In the genomic region with DNA sequence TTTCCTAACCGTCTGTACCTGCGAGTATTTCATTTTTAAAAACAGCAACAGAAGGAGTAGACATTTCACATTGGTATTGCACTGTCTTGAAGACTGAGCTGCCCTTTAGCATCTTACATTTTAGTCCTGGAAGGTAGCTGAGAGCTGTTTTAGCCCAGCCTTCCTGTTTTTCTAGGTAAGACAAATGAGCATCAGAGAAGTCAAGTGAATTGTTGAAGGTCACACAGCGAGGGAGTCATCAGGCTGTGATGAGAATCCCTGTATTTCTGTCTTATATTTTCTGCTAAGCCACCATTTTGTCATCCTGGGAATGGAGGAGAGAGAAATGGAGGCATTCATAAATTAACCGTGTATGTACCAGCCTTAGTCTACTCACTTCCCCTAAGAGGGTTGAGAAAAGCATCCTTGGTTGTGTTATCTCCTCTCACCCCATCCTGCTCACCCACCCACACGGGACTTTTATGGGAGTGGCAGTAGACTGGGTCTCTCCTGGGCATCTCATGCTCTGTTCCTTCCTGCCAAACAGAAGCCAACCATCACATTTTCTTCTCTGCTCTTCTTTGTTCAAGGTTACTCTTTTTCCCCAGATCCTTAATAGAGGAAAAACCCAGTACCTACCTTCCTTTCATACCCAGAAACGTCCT, we compare ENCODE assay signal across 1 cellular context.
TF ChIP-seq lines count a peak whose summit lies in the region.

No MANE protein-coding gene starts in this region.

TF ChIP-seq in GM23338, 12 proteins besides CTCF, POLR2A, EP300 and RAD21 (continued from another document):
- TF ChIP-seq, protein P1, sequence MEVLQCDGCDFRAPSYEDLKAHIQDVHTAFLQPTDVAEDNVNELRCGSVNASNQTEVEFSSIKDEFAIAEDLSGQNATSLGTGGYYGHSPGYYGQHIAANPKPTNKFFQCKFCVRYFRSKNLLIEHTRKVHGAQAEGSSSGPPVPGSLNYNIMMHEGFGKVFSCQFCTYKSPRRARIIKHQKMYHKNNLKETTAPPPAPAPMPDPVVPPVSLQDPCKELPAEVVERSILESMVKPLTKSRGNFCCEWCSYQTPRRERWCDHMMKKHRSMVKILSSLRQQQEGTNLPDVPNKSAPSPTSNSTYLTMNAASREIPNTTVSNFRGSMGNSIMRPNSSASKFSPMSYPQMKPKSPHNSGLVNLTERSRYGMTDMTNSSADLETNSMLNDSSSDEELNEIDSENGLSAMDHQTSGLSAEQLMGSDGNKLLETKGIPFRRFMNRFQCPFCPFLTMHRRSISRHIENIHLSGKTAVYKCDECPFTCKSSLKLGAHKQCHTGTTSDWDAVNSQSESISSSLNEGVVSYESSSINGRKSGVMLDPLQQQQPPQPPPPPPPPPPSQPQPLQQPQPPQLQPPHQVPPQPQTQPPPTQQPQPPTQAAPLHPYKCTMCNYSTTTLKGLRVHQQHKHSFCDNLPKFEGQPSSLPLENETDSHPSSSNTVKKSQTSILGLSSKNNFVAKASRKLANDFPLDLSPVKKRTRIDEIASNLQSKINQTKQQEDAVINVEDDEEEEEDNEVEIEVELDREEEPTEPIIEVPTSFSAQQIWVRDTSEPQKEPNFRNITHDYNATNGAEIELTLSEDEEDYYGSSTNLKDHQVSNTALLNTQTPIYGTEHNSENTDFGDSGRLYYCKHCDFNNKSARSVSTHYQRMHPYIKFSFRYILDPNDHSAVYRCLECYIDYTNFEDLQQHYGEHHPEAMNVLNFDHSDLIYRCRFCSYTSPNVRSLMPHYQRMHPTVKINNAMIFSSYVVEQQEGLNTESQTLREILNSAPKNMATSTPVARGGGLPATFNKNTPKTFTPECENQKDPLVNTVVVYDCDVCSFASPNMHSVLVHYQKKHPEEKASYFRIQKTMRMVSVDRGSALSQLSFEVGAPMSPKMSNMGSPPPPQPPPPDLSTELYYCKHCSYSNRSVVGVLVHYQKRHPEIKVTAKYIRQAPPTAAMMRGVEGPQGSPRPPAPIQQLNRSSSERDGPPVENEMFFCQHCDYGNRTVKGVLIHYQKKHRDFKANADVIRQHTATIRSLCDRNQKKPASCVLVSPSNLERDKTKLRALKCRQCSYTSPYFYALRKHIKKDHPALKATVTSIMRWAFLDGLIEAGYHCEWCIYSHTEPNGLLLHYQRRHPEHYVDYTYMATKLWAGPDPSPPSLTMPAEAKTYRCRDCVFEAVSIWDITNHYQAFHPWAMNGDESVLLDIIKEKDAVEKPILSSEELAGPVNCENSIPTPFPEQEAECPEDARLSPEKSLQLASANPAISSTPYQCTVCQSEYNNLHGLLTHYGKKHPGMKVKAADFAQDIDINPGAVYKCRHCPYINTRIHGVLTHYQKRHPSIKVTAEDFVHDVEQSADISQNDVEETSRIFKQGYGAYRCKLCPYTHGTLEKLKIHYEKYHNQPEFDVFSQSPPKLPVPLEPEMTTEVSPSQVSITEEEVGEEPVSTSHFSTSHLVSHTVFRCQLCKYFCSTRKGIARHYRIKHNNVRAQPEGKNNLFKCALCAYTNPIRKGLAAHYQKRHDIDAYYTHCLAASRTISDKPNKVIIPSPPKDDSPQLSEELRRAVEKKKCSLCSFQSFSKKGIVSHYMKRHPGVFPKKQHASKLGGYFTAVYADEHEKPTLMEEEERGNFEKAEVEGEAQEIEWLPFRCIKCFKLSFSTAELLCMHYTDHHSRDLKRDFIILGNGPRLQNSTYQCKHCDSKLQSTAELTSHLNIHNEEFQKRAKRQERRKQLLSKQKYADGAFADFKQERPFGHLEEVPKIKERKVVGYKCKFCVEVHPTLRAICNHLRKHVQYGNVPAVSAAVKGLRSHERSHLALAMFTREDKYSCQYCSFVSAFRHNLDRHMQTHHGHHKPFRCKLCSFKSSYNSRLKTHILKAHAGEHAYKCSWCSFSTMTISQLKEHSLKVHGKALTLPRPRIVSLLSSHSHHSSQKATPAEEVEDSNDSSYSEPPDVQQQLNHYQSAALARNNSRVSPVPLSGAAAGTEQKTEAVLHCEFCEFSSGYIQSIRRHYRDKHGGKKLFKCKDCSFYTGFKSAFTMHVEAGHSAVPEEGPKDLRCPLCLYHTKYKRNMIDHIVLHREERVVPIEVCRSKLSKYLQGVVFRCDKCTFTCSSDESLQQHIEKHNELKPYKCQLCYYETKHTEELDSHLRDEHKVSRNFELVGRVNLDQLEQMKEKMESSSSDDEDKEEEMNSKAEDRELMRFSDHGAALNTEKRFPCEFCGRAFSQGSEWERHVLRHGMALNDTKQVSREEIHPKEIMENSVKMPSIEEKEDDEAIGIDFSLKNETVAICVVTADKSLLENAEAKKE (CRISPR knock-in tag; IDR thresholded peaks at IDR 0.05): no peak
- TF ChIP-seq EZH2 (IDR thresholded peaks at IDR 0.05; ENCODE audit: low read depth, unreplicated experiment) (no peak), EZH2phosphoT487 (IDR thresholded peaks at IDR 0.05; ENCODE audit: unreplicated experiment) (no peak), ZNF114 (CRISPR knock-in tag; IDR thresholded peaks at IDR 0.05) (no peak), JUNB (IDR thresholded peaks at IDR 0.05; ENCODE audit: unreplicated experiment) (no peak), STAT1 (IDR thresholded peaks at IDR 0.05; ENCODE audit: unreplicated experiment) (no peak)
- TF ChIP-seq, protein P2, sequence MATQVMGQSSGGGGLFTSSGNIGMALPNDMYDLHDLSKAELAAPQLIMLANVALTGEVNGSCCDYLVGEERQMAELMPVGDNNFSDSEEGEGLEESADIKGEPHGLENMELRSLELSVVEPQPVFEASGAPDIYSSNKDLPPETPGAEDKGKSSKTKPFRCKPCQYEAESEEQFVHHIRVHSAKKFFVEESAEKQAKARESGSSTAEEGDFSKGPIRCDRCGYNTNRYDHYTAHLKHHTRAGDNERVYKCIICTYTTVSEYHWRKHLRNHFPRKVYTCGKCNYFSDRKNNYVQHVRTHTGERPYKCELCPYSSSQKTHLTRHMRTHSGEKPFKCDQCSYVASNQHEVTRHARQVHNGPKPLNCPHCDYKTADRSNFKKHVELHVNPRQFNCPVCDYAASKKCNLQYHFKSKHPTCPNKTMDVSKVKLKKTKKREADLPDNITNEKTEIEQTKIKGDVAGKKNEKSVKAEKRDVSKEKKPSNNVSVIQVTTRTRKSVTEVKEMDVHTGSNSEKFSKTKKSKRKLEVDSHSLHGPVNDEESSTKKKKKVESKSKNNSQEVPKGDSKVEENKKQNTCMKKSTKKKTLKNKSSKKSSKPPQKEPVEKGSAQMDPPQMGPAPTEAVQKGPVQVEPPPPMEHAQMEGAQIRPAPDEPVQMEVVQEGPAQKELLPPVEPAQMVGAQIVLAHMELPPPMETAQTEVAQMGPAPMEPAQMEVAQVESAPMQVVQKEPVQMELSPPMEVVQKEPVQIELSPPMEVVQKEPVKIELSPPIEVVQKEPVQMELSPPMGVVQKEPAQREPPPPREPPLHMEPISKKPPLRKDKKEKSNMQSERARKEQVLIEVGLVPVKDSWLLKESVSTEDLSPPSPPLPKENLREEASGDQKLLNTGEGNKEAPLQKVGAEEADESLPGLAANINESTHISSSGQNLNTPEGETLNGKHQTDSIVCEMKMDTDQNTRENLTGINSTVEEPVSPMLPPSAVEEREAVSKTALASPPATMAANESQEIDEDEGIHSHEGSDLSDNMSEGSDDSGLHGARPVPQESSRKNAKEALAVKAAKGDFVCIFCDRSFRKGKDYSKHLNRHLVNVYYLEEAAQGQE (IDR thresholded peaks at IDR 0.05; ENCODE audit: unreplicated experiment): no peak
- TF ChIP-seq, protein P3, sequence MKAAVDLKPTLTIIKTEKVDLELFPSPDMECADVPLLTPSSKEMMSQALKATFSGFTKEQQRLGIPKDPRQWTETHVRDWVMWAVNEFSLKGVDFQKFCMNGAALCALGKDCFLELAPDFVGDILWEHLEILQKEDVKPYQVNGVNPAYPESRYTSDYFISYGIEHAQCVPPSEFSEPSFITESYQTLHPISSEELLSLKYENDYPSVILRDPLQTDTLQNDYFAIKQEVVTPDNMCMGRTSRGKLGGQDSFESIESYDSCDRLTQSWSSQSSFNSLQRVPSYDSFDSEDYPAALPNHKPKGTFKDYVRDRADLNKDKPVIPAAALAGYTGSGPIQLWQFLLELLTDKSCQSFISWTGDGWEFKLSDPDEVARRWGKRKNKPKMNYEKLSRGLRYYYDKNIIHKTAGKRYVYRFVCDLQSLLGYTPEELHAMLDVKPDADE (IDR thresholded peaks at IDR 0.05): no peak
